In genomic region chr6:30612213-30612612, GRCh38 we compare ENCODE assay signal across 9 cellular contexts. TPM values are rescaled to one million over a fixed set of nuclear protein-coding genes. Genes with fewer than 3 reads are reported as not detected.
DNase-seq lines count a peak whose midpoint lies in the region; ATAC-seq and TF ChIP-seq lines count a peak whose summit lies in the region.
"Had no signal": no experiment of that assay in that cellular context is flagged by ENCODE, and none has a peak within 500 bp of the region (broad histone marks: within the 10 kb centered on the region; RNA-seq: fewer than 3 reads in every experiment).

No MANE protein-coding gene starts in this region.

- peaks cover 18% of the 10 kb centered on the region for H3K4me1 ChIP-seq in HEK293 (ENCODE audit: control insufficient read depth, insufficient read depth, low read length)
- peaks cover 9 to 48% of the 10 kb centered on the region in 2 donors for H3K4me1 ChIP-seq in ascending aorta
- peaks cover 58% of the 10 kb centered on the region for H3K4me1 ChIP-seq in lower lobe of right lung

- DNase-seq in AG10803 (ENCODE audit: low read depth) (peak; percentile 49), ascending aorta (ENCODE audit: low spot score in 2 of 2) (no peak), lower lobe of right lung (no peak), NCI-H2196 treated with DMSO at 0.1 percent for 48 hours (lab: John Stamatoyannopoulos, UW; ENCODE audit: unreplicated experiment) (no peak), ecto neural progenitor cell (ENCODE audit: low spot score) (no peak)
- no peak for DNase-seq in activated CD4-positive, CD25-positive, alpha-beta regulatory T cell (lab: John Stamatoyannopoulos, UW)
- DNase-seq in stimulated activated CD8-positive, alpha-beta memory T cell treated with anti-CD3 and anti-CD28 coated beads, Interleukin-4, amount 100 ng/mL, for 48 hours = no peak
- DNase-seq: SIG-M5 had no signal

- peaks cover 22 to 57% of the 10 kb centered on the region in 2 experiments for H3K36me3 ChIP-seq in HEK293 (ENCODE audit: control insufficient read depth in 2 of 2, insufficient read depth in 1 of 2, low read length in 2 of 2)
- H3K36me3 ChIP-seq in ascending aorta = peaks cover 31 to 35% of the 10 kb centered on the region in 2 donors
- peaks cover 36% of the 10 kb centered on the region for H3K36me3 ChIP-seq in lower lobe of right lung

- no peak for ATAC-seq in lower lobe of right lung

- intact Hi-C loops in ascending aorta (cut with DNase I) = loop anchor here (5.0 to 10.0 kb wide), 2 partner anchors 125 to 933 kb away; partner anchors contain the start of genes ATP6V1G2, DDX39B, HLA-E and NFKBIL1
- intact Hi-C loops in lower lobe of right lung (cut with DNase I) = no loop called here

- H3K4me3 ChIP-seq in AG10803 (ENCODE audit: low read length) = no peak overlapping the region
- no peak overlapping the region for H3K4me3 ChIP-seq in HEK293 (ENCODE audit: low read depth, low read length)
- H3K4me3 ChIP-seq in ascending aorta = no peak overlapping the region
- H3K4me3 ChIP-seq in lower lobe of right lung = no peak overlapping the region

- H3K27me3 ChIP-seq in ascending aorta (no peaks in the 10 kb centered on the region), lower lobe of right lung (ENCODE audit: low read depth) (no peaks in the 10 kb centered on the region)

- CTCF ChIA-PET in HEK293 (lab: Yijun Ruan, JAX) = interaction anchor here (0.5 to 3.2 kb wide), 18 partner anchors 12 to 475 kb away, joined by 3 to 29 read pairs (median 4); partner anchors contain the start of gene C6orf136

- no peak overlapping the region for H3K27ac ChIP-seq in HEK293 (ENCODE audit: extremely low read depth, low read depth, low read length)
- peak overlapping the region; percentile 19 to 95 for H3K27ac ChIP-seq in ascending aorta
- H3K27ac ChIP-seq in lower lobe of right lung = peak overlapping the region; percentile 94

- H3K9me3 ChIP-seq in HEK293 (ENCODE audit: control insufficient read depth, insufficient read depth, low read depth, low read length) = no peaks in the 10 kb centered on the region
- no peaks in the 10 kb centered on the region for H3K9me3 ChIP-seq in ascending aorta
- H3K9me3 ChIP-seq in lower lobe of right lung = no peaks in the 10 kb centered on the region

- TF ChIP-seq CTCF in AG10803 (conservative IDR thresholded peaks at IDR 0.05; ENCODE audit: low read length) (peak; percentile 55), HEK293 (tag by site-specific recombination; IDR thresholded peaks at IDR 0.05) (no peak; the same call in 1 of the 2 replicates), ascending aorta (IDR thresholded peaks at IDR 0.05) (peak in 2 of 3 experiments; percentile 21 to 23), lower lobe of right lung (IDR thresholded peaks at IDR 0.05) (peak; percentile 21)

- POLR2A ChIA-PET in HEK293 (lab: Yijun Ruan, JAX) = interaction anchor here (0.5 to 4.8 kb wide), 24 partner anchors 12 to 235 kb away, joined by 3 to 197 read pairs (median 6); partner anchors contain the start of genes ABCF1, ATAT1, DHX16 and FLOT1

TF ChIP-seq in HEK293, 187 proteins besides CTCF, POLR2A, EP300 and RAD21:
- TF ChIP-seq REST (tag by site-specific recombination; IDR thresholded peaks at IDR 0.05) (no peak), ZNF341 (tag by site-specific recombination; IDR thresholded peaks at IDR 0.05; ENCODE audit: low read depth) (peak; percentile 58)
TF ChIP-seq in HEK293: peak in this region for 1.

RNA-seq across cellular contexts. Expression of gene PPP1R10, which starts 4.8 kb away (rescaled TPM):
- total RNA-seq in ascending aorta (52.6 TPM), lower lobe of right lung (68.8 TPM)

RNA-seq across cellular contexts. Expression of gene MRPS18B, which starts 5.4 kb away (rescaled TPM):
- 33.0 TPM for total RNA-seq in ascending aorta
- 55.0 TPM for total RNA-seq in lower lobe of right lung

RNA-seq across cellular contexts. Expression of gene ATAT1, which starts 14.5 kb away (rescaled TPM):
- total RNA-seq in ascending aorta (13.7 TPM), lower lobe of right lung (8.9 TPM)

RNA-seq across cellular contexts. Expression of gene C6orf136, which starts 34.7 kb away (rescaled TPM):
- total RNA-seq in ascending aorta (6.2 TPM), lower lobe of right lung (19.9 TPM)

RNA-seq across cellular contexts. Expression of gene ABCF1, which starts 41.0 kb away (rescaled TPM):
- total RNA-seq in ascending aorta (36.6 TPM), lower lobe of right lung (40.0 TPM)
